In the genomic region with DNA sequence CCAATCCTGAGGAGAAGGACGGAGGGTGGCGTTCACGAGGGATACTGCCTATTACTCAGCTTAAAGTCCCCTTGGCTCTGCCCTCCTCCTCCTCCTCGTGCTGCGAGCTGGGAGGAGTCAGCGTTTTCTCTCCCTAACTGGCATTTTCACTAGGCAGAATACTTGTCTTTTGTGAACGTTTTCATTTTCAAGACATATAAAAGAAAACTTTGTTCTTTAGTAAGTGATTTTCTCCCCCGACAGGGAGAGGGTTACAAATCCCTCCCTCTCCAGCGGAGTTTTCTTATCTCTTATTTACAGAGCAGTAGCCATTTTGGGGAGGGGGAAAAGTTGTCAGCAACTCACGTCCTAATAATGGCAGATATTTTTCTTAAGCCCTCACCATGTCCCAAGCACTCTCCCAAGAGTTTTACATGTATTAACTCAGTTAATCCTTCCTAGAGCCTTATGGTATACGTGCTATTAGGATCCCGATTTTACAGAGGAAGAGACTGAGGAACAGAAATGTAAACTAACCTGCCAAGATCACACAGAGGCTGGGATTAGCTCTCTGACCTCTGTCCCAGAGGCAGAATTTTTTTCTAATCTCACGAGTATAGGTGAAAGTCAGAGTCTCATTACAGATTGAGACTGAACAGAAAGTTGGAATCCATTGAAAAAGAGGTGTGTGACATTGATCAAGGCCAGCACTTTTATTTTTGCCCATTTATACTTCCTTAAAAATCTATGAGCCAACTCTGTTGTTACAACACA, we compare ENCODE assay signal across 8 cellular contexts. TPM values are rescaled to one million over a fixed set of nuclear protein-coding genes. Genes with fewer than 3 reads are reported as not detected.
DNase-seq lines count a peak whose midpoint lies in the region; ATAC-seq and TF ChIP-seq lines count a peak whose summit lies in the region.

No MANE protein-coding gene starts in this region.

- peak overlapping the region; percentile 37 for H3K4me3 ChIP-seq in upper lobe of right lung

- ATAC-seq in HG02870 (IDR thresholded peaks at IDR 0.05; ENCODE audit: unreplicated experiment) (peak; percentile 57), upper lobe of right lung (peak; percentile 85)
- ATAC-seq in natural killer cell treated with Interleukin-12 subunit alpha and Interleukin-12 subunit beta and Interleukin-15 and Interleukin-18, amount 100 ng/mL, for 72 hours = peak; percentile 70 to 76

- H3K4me3 Mint-ChIP-seq in activated T-helper 1 cell treated with anti-CD3 and anti-CD28 coated beads, Interleukin-12 subunit alpha, Interleukin-12 subunit beta, Interleukin-2, Interleukin-4 antibody, amounts not matched to agents 30 ng/mL and 10 ng/mL and 1 ng/mL, durations not matched to agents 14 hours and 24 hours and 36 hours = peak overlapping the region; percentile 74
- H3K4me3 Mint-ChIP-seq in natural killer cell treated with Interleukin-12 subunit alpha and Interleukin-12 subunit beta and Interleukin-15 and Interleukin-18, amount 100 ng/mL, for 72 hours = peak overlapping the region; percentile 75

- peak overlapping the region; percentile 83 for H3K27ac ChIP-seq in upper lobe of right lung

- no peaks in the 10 kb centered on the region for H3K9me3 ChIP-seq in upper lobe of right lung

- no peaks in the 10 kb centered on the region for H3K27me3 Mint-ChIP-seq in activated T-helper 1 cell treated with anti-CD3 and anti-CD28 coated beads, Interleukin-12 subunit alpha, Interleukin-12 subunit beta, Interleukin-2, Interleukin-4 antibody, amounts not matched to agents 30 ng/mL and 10 ng/mL and 1 ng/mL, durations not matched to agents 14 hours and 24 hours and 36 hours (ENCODE audit: insufficient read depth)
- H3K27me3 Mint-ChIP-seq in natural killer cell treated with Interleukin-12 subunit alpha and Interleukin-12 subunit beta and Interleukin-15 and Interleukin-18, amount 100 ng/mL, for 72 hours = no peaks in the 10 kb centered on the region

- H3K27ac Mint-ChIP-seq in activated T-helper 1 cell treated with anti-CD3 and anti-CD28 coated beads, Interleukin-12 subunit alpha, Interleukin-12 subunit beta, Interleukin-2, Interleukin-4 antibody, amounts not matched to agents 30 ng/mL and 10 ng/mL and 1 ng/mL, durations not matched to agents 14 hours and 24 hours and 36 hours = peak overlapping the region; percentile 94
- H3K27ac Mint-ChIP-seq in natural killer cell treated with Interleukin-12 subunit alpha and Interleukin-12 subunit beta and Interleukin-15 and Interleukin-18, amount 100 ng/mL, for 72 hours = peak overlapping the region; percentile 81 to 89

- peaks cover 36% of the 10 kb centered on the region for H3K4me1 ChIP-seq in upper lobe of right lung

- H3K4me1 Mint-ChIP-seq in activated T-helper 1 cell treated with anti-CD3 and anti-CD28 coated beads, Interleukin-12 subunit alpha, Interleukin-12 subunit beta, Interleukin-2, Interleukin-4 antibody, amounts not matched to agents 30 ng/mL and 10 ng/mL and 1 ng/mL, durations not matched to agents 14 hours and 24 hours and 36 hours (ENCODE audit: low read depth) = peaks cover 37% of the 10 kb centered on the region
- peaks cover 28 to 35% of the 10 kb centered on the region in 2 donors for H3K4me1 Mint-ChIP-seq in natural killer cell treated with Interleukin-12 subunit alpha and Interleukin-12 subunit beta and Interleukin-15 and Interleukin-18, amount 100 ng/mL, for 72 hours (ENCODE audit: low read depth in 2 of 2)

- intact Hi-C loops in activated T-helper 1 cell treated with anti-CD3 and anti-CD28 coated beads, Interleukin-12 subunit alpha, Interleukin-12 subunit beta, Interleukin-2, Interleukin-4 antibody, amounts not matched to agents 30 ng/mL and 10 ng/mL and 1 ng/mL, durations not matched to agents 14 hours and 24 hours and 36 hours (cut with micrococcal nuclease) = loop anchor here (1.0 to 2.0 kb wide), 5 partner anchors 20 to 246 kb away; no protein-coding TSS in a partner anchor
- intact Hi-C loops in upper lobe of right lung (cut with DNase I) = no loop called here

- peak; percentile 57 to 77 for DNase-seq in NOMO-1 (lab: John Stamatoyannopoulos, UW; ENCODE audit: unreplicated experiment in 2 of 2)
- peak; percentile 29 for DNase-seq in activated T-helper 1 cell treated with anti-CD3 and anti-CD28 coated beads, Interleukin-12 subunit alpha, Interleukin-12 subunit beta, Interleukin-2, Interleukin-4 antibody, amounts not matched to agents 30 ng/mL and 10 ng/mL and 1 ng/mL, durations not matched to agents 14 hours and 24 hours and 36 hours (ENCODE audit: low spot score)
- DNase-seq in fibroblast of the conjunctiva (ENCODE audit: low read depth) = peak; percentile 74
- DNase-seq in natural killer cell treated with Interleukin-12 subunit alpha and Interleukin-12 subunit beta and Interleukin-15 and Interleukin-18, amount 100 ng/mL, for 72 hours (ENCODE audit: low spot score) = no peak
- peak; percentile 63 for DNase-seq in upper lobe of right lung
- DNase-seq in NCI-H69 (lab: John Stamatoyannopoulos, UW) = no peak

- no peaks in the 10 kb centered on the region for H3K27me3 ChIP-seq in upper lobe of right lung

- H3K36me3 ChIP-seq in upper lobe of right lung = no peaks in the 10 kb centered on the region

- H3K36me3 Mint-ChIP-seq in activated T-helper 1 cell treated with anti-CD3 and anti-CD28 coated beads, Interleukin-12 subunit alpha, Interleukin-12 subunit beta, Interleukin-2, Interleukin-4 antibody, amounts not matched to agents 30 ng/mL and 10 ng/mL and 1 ng/mL, durations not matched to agents 14 hours and 24 hours and 36 hours (ENCODE audit: low read depth) = no peaks in the 10 kb centered on the region
- H3K36me3 Mint-ChIP-seq in natural killer cell treated with Interleukin-12 subunit alpha and Interleukin-12 subunit beta and Interleukin-15 and Interleukin-18, amount 100 ng/mL, for 72 hours = no peaks in the 10 kb centered on the region

- TF ChIP-seq POLR2A in GM10847 (IDR thresholded peaks at IDR 0.05; ENCODE audit: extremely low read depth, insufficient read length) = peak; percentile 24

- TF ChIP-seq CTCF in upper lobe of right lung (IDR thresholded peaks at IDR 0.05) = no peak

- no peaks in the 10 kb centered on the region for H3K9me3 Mint-ChIP-seq in activated T-helper 1 cell treated with anti-CD3 and anti-CD28 coated beads, Interleukin-12 subunit alpha, Interleukin-12 subunit beta, Interleukin-2, Interleukin-4 antibody, amounts not matched to agents 30 ng/mL and 10 ng/mL and 1 ng/mL, durations not matched to agents 14 hours and 24 hours and 36 hours
- no peaks in the 10 kb centered on the region for H3K9me3 Mint-ChIP-seq in natural killer cell treated with Interleukin-12 subunit alpha and Interleukin-12 subunit beta and Interleukin-15 and Interleukin-18, amount 100 ng/mL, for 72 hours

RNA-seq across cellular contexts. Expression of gene ZNF217, which starts 30.0 kb away (rescaled TPM):
- 57.5 and 64.5 TPM in 2 replicates for total RNA-seq in activated T-helper 1 cell treated with anti-CD3 and anti-CD28 coated beads, Interleukin-12 subunit alpha, Interleukin-12 subunit beta, Interleukin-2, Interleukin-4 antibody, amounts not matched to agents 30 ng/mL and 10 ng/mL and 1 ng/mL, durations not matched to agents 14 hours and 24 hours and 36 hours
- 10 to 100 TPM; 39.9 to 48.0 TPM for total RNA-seq in natural killer cell treated with Interleukin-12 subunit alpha and Interleukin-12 subunit beta and Interleukin-15 and Interleukin-18, amount 100 ng/mL, for 72 hours
- 30.9 TPM for total RNA-seq in upper lobe of right lung

Comparison
In these comparisons a context has a peak if more than half of its experiments do, and no peak if none do; other contexts are left out.
1. DNase-seq: peak in NOMO-1 (2 of 2), activated T-helper 1 cell treated with anti-CD3 and anti-CD28 coated beads, Interleukin-12 subunit alpha, Interleukin-12 subunit beta, Interleukin-2, Interleukin-4 antibody, amounts not matched to agents 30 ng/mL and 10 ng/mL and 1 ng/mL, durations not matched to agents 14 hours and 24 hours and 36 hours (single experiment), fibroblast of the conjunctiva (single experiment) and upper lobe of right lung (single experiment); none in natural killer cell treated with Interleukin-12 subunit alpha and Interleukin-12 subunit beta and Interleukin-15 and Interleukin-18, amount 100 ng/mL, for 72 hours (single experiment) and NCI-H69 (single experiment).
2. Peak in every context shown above with its lines, with median percentiles within 50 percentile points of each other: ATAC-seq.